ENCODE assay signal across 27 cellular contexts in the genomic region with DNA sequence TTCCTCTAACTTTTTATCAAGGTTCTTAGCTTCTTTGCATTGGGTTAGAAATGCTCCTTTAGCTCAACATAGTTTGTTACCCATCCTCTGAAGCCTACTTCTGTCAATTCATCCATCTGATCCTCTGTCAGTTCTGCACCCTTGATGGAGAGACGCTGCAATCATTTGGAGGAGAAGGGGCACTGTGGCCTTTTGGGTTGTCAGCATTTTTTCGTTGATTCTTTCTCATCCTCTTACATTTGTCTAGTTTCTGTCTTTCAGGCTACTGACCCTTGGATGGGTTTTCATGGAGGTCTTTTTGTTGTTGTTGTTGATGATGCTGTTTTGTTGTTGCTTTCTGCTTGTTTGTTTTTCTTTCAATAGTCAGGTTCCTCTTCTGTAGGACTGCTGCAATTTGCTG.
"Had no signal": no experiment of that assay in that cellular context is flagged by ENCODE, and none has a peak within 500 bp of the region (broad histone marks: within the 10 kb centered on the region; RNA-seq: fewer than 3 reads in every experiment).

No MANE protein-coding gene starts in this region.

- H3K36me3 Mint-ChIP-seq: stimulated activated effector memory CD8-positive, alpha-beta T cell treated with anti-CD3 and anti-CD28 coated beads, Interleukin-12 subunit alpha, Interleukin-12 subunit beta, amount 100 ng/mL, for 72 hours; stimulated activated memory B cell treated with anti-CD40 and anti-IgM and Interleukin-4, amounts not matched to agents 10 μg/mL and 1 μg/mL and 100 μg/mL, for 72 hours had no signal

- FAIRE-seq: urothelium cell line had no signal

- H3K36me3 ChIP-seq: stomach, suprapubic skin, thoracic aorta, thyroid gland, tibial artery, tibial nerve, transverse colon, upper lobe of left lung, upper lobe of right lung, uterus, vagina had no signal

- H3K4me3 ChIP-seq: stomach, suprapubic skin, testis, thoracic aorta, thyroid gland, tibial artery, tibial nerve, transverse colon, upper lobe of left lung, upper lobe of right lung, uterus, vagina had no signal

- H3K27me3 ChIP-seq: stomach, suprapubic skin, testis, thyroid gland, tibial artery, tibial nerve, transverse colon, upper lobe of left lung, upper lobe of right lung, uterus, vagina had no signal

- H3K27ac Mint-ChIP-seq: stimulated activated effector memory CD8-positive, alpha-beta T cell treated with anti-CD3 and anti-CD28 coated beads, Interleukin-12 subunit alpha, Interleukin-12 subunit beta, amount 100 ng/mL, for 72 hours; stimulated activated memory B cell treated with anti-CD40 and anti-IgM and Interleukin-4, amounts not matched to agents 10 μg/mL and 1 μg/mL and 100 μg/mL, for 72 hours; stimulated activated naive B cell treated with anti-CD40 and anti-IgM and Interleukin-4, amounts not matched to agents 10 μg/mL and 1 μg/mL and 100 μg/mL, for 72 hours; stimulated activated naive CD8-positive, alpha-beta T cell treated with anti-CD3 and anti-CD28 coated beads, Interleukin-15, amount 100 ng/mL, for 72 hours; stimulated activated naive CD8-positive, alpha-beta T cell treated with anti-CD3 and anti-CD28 coated beads, Interleukin-15, Interleukin-2, amounts not matched to agents 100 ng/mL and 50 ng/mL, for 24 hours had no signal

- ATAC-seq: stimulated activated effector memory CD8-positive, alpha-beta T cell treated with anti-CD3 and anti-CD28 coated beads, Interleukin-12 subunit alpha, Interleukin-12 subunit beta, amount 100 ng/mL, for 72 hours; stimulated activated memory B cell treated with anti-CD40 and anti-IgM and Interleukin-4, amounts not matched to agents 10 μg/mL and 1 μg/mL and 100 μg/mL, for 72 hours; stimulated activated naive B cell treated with anti-CD40 and anti-IgM and Interleukin-4, amounts not matched to agents 10 μg/mL and 1 μg/mL and 100 μg/mL, for 72 hours; stimulated activated naive CD8-positive, alpha-beta T cell treated with anti-CD3 and anti-CD28 coated beads, Interleukin-15, amount 100 ng/mL, for 72 hours; stimulated activated naive CD8-positive, alpha-beta T cell treated with anti-CD3 and anti-CD28 coated beads, Interleukin-15, Interleukin-2, amounts not matched to agents 100 U/mL and 50 U/mL, for 24 hours; upper lobe of right lung had no signal

- H3K4me3 Mint-ChIP-seq: stimulated activated effector memory CD8-positive, alpha-beta T cell treated with anti-CD3 and anti-CD28 coated beads, Interleukin-12 subunit alpha, Interleukin-12 subunit beta, amount 100 ng/mL, for 72 hours; stimulated activated memory B cell treated with anti-CD40 and anti-IgM and Interleukin-4, amounts not matched to agents 10 μg/mL and 1 μg/mL and 100 μg/mL, for 72 hours; stimulated activated naive B cell treated with anti-CD40 and anti-IgM and Interleukin-4, amounts not matched to agents 10 μg/mL and 1 μg/mL and 100 μg/mL, for 72 hours; stimulated activated naive CD8-positive, alpha-beta T cell treated with anti-CD3 and anti-CD28 coated beads, Interleukin-15, amount 100 ng/mL, for 72 hours; stimulated activated naive CD8-positive, alpha-beta T cell treated with anti-CD3 and anti-CD28 coated beads, Interleukin-15, Interleukin-2, amounts not matched to agents 100 ng/mL and 50 ng/mL, for 24 hours had no signal

- H3K4me1 ChIP-seq: stomach, suprapubic skin, testis, thyroid gland, tibial artery, tibial nerve, transverse colon, upper lobe of left lung, upper lobe of right lung, uterus, vagina had no signal

- DNase-seq: stimulated activated CD4-positive, alpha-beta T cell treated with anti-CD3 and anti-CD28 coated beads, Interleukin-2, amount 100 ng/mL, for 48 hours; stimulated activated CD4-positive, alpha-beta T cell treated with anti-CD3 and anti-CD28 coated beads, Interleukin-4, amount 100 ng/mL, for 1 hour; stimulated activated CD4-positive, alpha-beta T cell treated with anti-CD3 and anti-CD28 coated beads, Interleukin-4, amount 100 ng/mL, for 24 hours; stimulated activated CD4-positive, alpha-beta T cell treated with anti-CD3 and anti-CD28 coated beads, Interleukin-4, amount 100 ng/mL, for 4 hours; stimulated activated CD8-positive, alpha-beta memory T cell treated with anti-CD3 and anti-CD28 coated beads, Interleukin-4, amount 100 ng/mL, for 48 hours; stimulated activated naive B cell treated with anti-CD40 and anti-IgM and Interleukin-4, amounts not matched to agents 10 μg/mL and 1 μg/mL and 100 μg/mL, for 72 hours; stimulated activated naive CD4-positive, alpha-beta T cell; stimulated activated naive CD4-positive, alpha-beta T cell treated with Interleukin-2 at 50 U/mL for 16 hours; stimulated activated naive CD8-positive, alpha-beta T cell treated with anti-CD3 and anti-CD28 coated beads, Interleukin-15, amount 100 ng/mL, for 72 hours; stimulated activated naive CD8-positive, alpha-beta T cell treated with anti-CD3 and anti-CD28 coated beads, Interleukin-15, Interleukin-2, amounts not matched to agents 100 U/mL and 50 U/mL, for 24 hours; stomach; substantia nigra; testis; thyroid gland; tibial artery; transverse colon; upper lobe of left lung; upper lobe of right lung; uterus had no signal

- H3K27ac ChIP-seq: stomach, suprapubic skin, testis, thoracic aorta, thyroid gland, tibial artery, tibial nerve, transverse colon, upper lobe of left lung, upper lobe of right lung, uterus, vagina had no signal

- H3K4me1 Mint-ChIP-seq: stimulated activated effector memory CD8-positive, alpha-beta T cell treated with anti-CD3 and anti-CD28 coated beads, Interleukin-12 subunit alpha, Interleukin-12 subunit beta, amount 100 ng/mL, for 72 hours; stimulated activated memory B cell treated with anti-CD40 and anti-IgM and Interleukin-4, amounts not matched to agents 10 μg/mL and 1 μg/mL and 100 μg/mL, for 72 hours; stimulated activated naive CD8-positive, alpha-beta T cell treated with anti-CD3 and anti-CD28 coated beads, Interleukin-15, amount 100 ng/mL, for 72 hours had no signal

- H3K9me3 ChIP-seq: suprapubic skin, testis, thoracic aorta, thyroid gland, transverse colon, upper lobe of right lung, uterus, vagina had no signal
